In the genomic region with DNA sequence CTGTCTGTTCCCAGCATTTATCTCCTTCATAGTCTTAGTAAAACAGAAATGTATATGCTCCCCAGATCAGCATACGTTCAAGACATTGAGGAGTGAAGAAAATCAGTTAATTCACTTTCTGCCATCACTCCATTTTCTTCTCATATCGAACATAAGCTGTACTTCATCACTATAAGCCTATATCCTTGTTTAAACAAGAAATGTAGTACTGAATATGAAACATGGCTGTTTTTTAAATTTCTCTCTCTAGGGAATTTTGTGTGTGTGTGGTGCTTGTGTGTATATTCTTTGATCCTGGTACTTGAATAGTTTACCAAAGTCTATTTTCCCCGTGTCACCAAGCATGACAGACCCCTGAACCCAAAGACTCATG, we compare ENCODE assay signal across 10 cellular contexts.
A peak's percentile ranks its signal among the peaks of the same experiment; 100 is the strongest.
DNase-seq lines count a peak whose midpoint lies in the region; ATAC-seq, FAIRE-seq and TF ChIP-seq lines count a peak whose summit lies in the region.
"Had no signal": no experiment of that assay in that cellular context is flagged by ENCODE, and none has a peak within 500 bp of the region (broad histone marks: within the 10 kb centered on the region; RNA-seq: fewer than 3 reads in every experiment).

No MANE protein-coding gene starts in this region.

- peak overlapping the region; percentile 98 for H3K27ac Mint-ChIP-seq in activated CD8-positive, alpha-beta memory T cell treated with anti-CD3 and anti-CD28 coated beads, Interleukin-2, amount 10 ng/mL, durations not matched to agents 7 days and 5 days
- H3K27ac Mint-ChIP-seq in stimulated activated naive CD8-positive, alpha-beta T cell treated with anti-CD3 and anti-CD28 coated beads, Interleukin-15, amount 100 ng/mL, for 72 hours: peak overlapping the region; percentile 80 to 100

- peak overlapping the region; percentile 94 for H3K27ac ChIP-seq in SU-DHL-6 (ENCODE audit: low read depth, low read length)
- no peak overlapping the region for H3K27ac ChIP-seq in right cardiac atrium (ENCODE audit: low read length)

- H2AFZ ChIP-seq in SU-DHL-6 (ENCODE audit: low read depth, low read length, severe bottlenecking): no peak overlapping the region
- H2AFZ ChIP-seq: parathyroid adenoma had no signal

- no peak for DNase-seq in activated CD8-positive, alpha-beta memory T cell treated with anti-CD3 and anti-CD28 coated beads, Interleukin-2, amount 10 ng/mL, durations not matched to agents 7 days and 5 days
- no peak for DNase-seq in activated CD8-positive, alpha-beta memory T cell treated with anti-CD3 and anti-CD28 coated beads, Interleukin-2, amount 50 U/mL, for 4 hours
- DNase-seq in right cardiac atrium (no peak), GM12891 (ENCODE audit: insufficient read length, low spot score) (no peak), activated gamma-delta T cell (lab: John Stamatoyannopoulos, UW) (no peak)
- no peak for DNase-seq in stimulated activated naive CD8-positive, alpha-beta T cell treated with anti-CD3 and anti-CD28 coated beads, Interleukin-15, amount 100 ng/mL, for 72 hours
- DNase-seq: KG1 had no signal

- H3K9me2 ChIP-seq in SU-DHL-6 (replicated peaks; ENCODE audit: insufficient read depth, low read length): no peaks in the 10 kb centered on the region

- H4K20me1 ChIP-seq in SU-DHL-6 (ENCODE audit: low read depth, low read length): no peaks in the 10 kb centered on the region

- peaks cover 28% of the 10 kb centered on the region for H3K4me1 Mint-ChIP-seq in activated CD8-positive, alpha-beta memory T cell treated with anti-CD3 and anti-CD28 coated beads, Interleukin-2, amount 10 ng/mL, durations not matched to agents 7 days and 5 days
- peaks cover 59% of the 10 kb centered on the region for H3K4me1 Mint-ChIP-seq in stimulated activated naive CD8-positive, alpha-beta T cell treated with anti-CD3 and anti-CD28 coated beads, Interleukin-15, amount 100 ng/mL, for 72 hours

- peaks cover 25% of the 10 kb centered on the region for H3K36me3 Mint-ChIP-seq in activated CD8-positive, alpha-beta memory T cell treated with anti-CD3 and anti-CD28 coated beads, Interleukin-2, amount 10 ng/mL, durations not matched to agents 7 days and 5 days

- H3K27me3 ChIP-seq in SU-DHL-6 (ENCODE audit: low read length) (no peaks in the 10 kb centered on the region), right cardiac atrium (ENCODE audit: control insufficient read depth, insufficient read depth) (no peaks in the 10 kb centered on the region)

- no peaks in the 10 kb centered on the region for H3K36me3 ChIP-seq in SU-DHL-6 (ENCODE audit: low read length)

- H3K4me3 Mint-ChIP-seq in activated CD8-positive, alpha-beta memory T cell treated with anti-CD3 and anti-CD28 coated beads, Interleukin-2, amount 10 ng/mL, durations not matched to agents 7 days and 5 days: peak overlapping the region; percentile 87
- H3K4me3 Mint-ChIP-seq in stimulated activated naive CD8-positive, alpha-beta T cell treated with anti-CD3 and anti-CD28 coated beads, Interleukin-15, amount 100 ng/mL, for 72 hours: peak overlapping the region; percentile 80 to 92

- WGBS in right cardiac atrium: 69% methylated on average over 3 of the region's 3 CpGs

- H3F3A ChIP-seq in SU-DHL-6 (ENCODE audit: insufficient read depth): peaks cover 64% of the 10 kb centered on the region

- H3K27me3 Mint-ChIP-seq in activated CD8-positive, alpha-beta memory T cell treated with anti-CD3 and anti-CD28 coated beads, Interleukin-2, amount 10 ng/mL, durations not matched to agents 7 days and 5 days: no peaks in the 10 kb centered on the region
- H3K27me3 Mint-ChIP-seq in stimulated activated naive CD8-positive, alpha-beta T cell treated with anti-CD3 and anti-CD28 coated beads, Interleukin-15, amount 100 ng/mL, for 72 hours: no peaks in the 10 kb centered on the region

- no peak for TF ChIP-seq POLR2A in GM12891 (IDR thresholded peaks at IDR 0.05; ENCODE audit: low read depth, low read length)

- no peak for ATAC-seq in activated CD8-positive, alpha-beta memory T cell treated with anti-CD3 and anti-CD28 coated beads, Interleukin-2, amount 10 ng/mL, durations not matched to agents 7 days and 5 days
- ATAC-seq in right cardiac atrium (no peak), HG03520 (IDR thresholded peaks at IDR 0.05; ENCODE audit: unreplicated experiment) (no peak)
- ATAC-seq in stimulated activated naive CD8-positive, alpha-beta T cell treated with anti-CD3 and anti-CD28 coated beads, Interleukin-15, amount 100 ng/mL, for 72 hours: no peak

- intact Hi-C loops in right cardiac atrium (cut with DNase I): loop anchor here in 1 of 4 donors (10.0 kb wide), 2 partner anchors 70 to 140 kb away; a partner anchor contains a TSS

- H3K9me3 ChIP-seq in SU-DHL-6 (ENCODE audit: insufficient read depth, low read length): no peaks in the 10 kb centered on the region
- no peaks in the 10 kb centered on the region for H3K9me3 ChIP-seq in right cardiac atrium (ENCODE audit: control insufficient read depth, low read length)

- CTCF ChIA-PET in activated CD8-positive, alpha-beta memory T cell treated with anti-CD3 and anti-CD28 coated beads, Interleukin-2, amount 10 ng/mL, durations not matched to agents 7 days and 5 days (lab: Charles Lee): interaction anchor here (0.7 to 4.2 kb wide), 3 partner anchors 18 to 36 kb away, joined by 3 to 14 read pairs (median 5); a partner anchor contains a TSS

- FAIRE-seq in GM12891 (lab: Jason Lieb, UNC): no peak

- H3K9me3 Mint-ChIP-seq in activated CD8-positive, alpha-beta memory T cell treated with anti-CD3 and anti-CD28 coated beads, Interleukin-2, amount 10 ng/mL, durations not matched to agents 7 days and 5 days (ENCODE audit: low read depth): no peaks in the 10 kb centered on the region
- H3K9me3 Mint-ChIP-seq in stimulated activated naive CD8-positive, alpha-beta T cell treated with anti-CD3 and anti-CD28 coated beads, Interleukin-15, amount 100 ng/mL, for 72 hours: no peaks in the 10 kb centered on the region

- peak overlapping the region; percentile 61 for H3K4me3 ChIP-seq in SU-DHL-6 (ENCODE audit: insufficient read depth, low read length, poor library complexity, severe bottlenecking)
- peak overlapping the region; percentile 82 for H3K4me3 ChIP-seq in right cardiac atrium (ENCODE audit: low read length)

- TF ChIP-seq CTCF in SU-DHL-6 (IDR thresholded peaks at IDR 0.05; ENCODE audit: insufficient read depth, low read length, poor library complexity, severe bottlenecking): no peak

- no peaks in the 10 kb centered on the region; the same call in 1 of the 2 replicates for H3K79me2 ChIP-seq in SU-DHL-6 (ENCODE audit: insufficient read depth, low read length)
- H3K79me2 ChIP-seq: parathyroid adenoma had no signal

- peak overlapping the region; percentile 88 for H3K4me2 ChIP-seq in SU-DHL-6 (ENCODE audit: low read depth, low read length, poor library complexity, severe bottlenecking)

- H3K9ac ChIP-seq in SU-DHL-6 (ENCODE audit: low read length): peak overlapping the region; percentile 89
- H3K9ac ChIP-seq: parathyroid adenoma had no signal

- peaks cover 5% of the 10 kb centered on the region for H3K4me1 ChIP-seq in right cardiac atrium (ENCODE audit: control insufficient read depth, insufficient read depth, low read length)
- H3K4me1 ChIP-seq: parathyroid adenoma had no signal

TF ChIP-seq in GM12891, 5 proteins besides CTCF, POLR2A, EP300 and RAD21:
- TF ChIP-seq PAX5 (IDR thresholded peaks at IDR 0.05; ENCODE audit: insufficient read depth, low read length, severe bottlenecking) (no peak), TAF1 (IDR thresholded peaks at IDR 0.05; ENCODE audit: low read depth, low read length) (no peak), POU2F2 (IDR thresholded peaks at IDR 0.05; ENCODE audit: low read depth, low read length) (no peak), SPI1 (IDR thresholded peaks at IDR 0.05; ENCODE audit: low read depth, low read length) (no peak), POLR2AphosphoS5 (IDR thresholded peaks at IDR 0.05; ENCODE audit: low read depth, low read length) (no peak)
